ENCODE assay signal across 36 cellular contexts in genomic region chr6:150445486-150445885, GRCh38.
"Had no signal": no experiment of that assay in that cellular context is flagged by ENCODE, and none has a peak within 500 bp of the region (broad histone marks: within the 10 kb centered on the region; RNA-seq: fewer than 3 reads in every experiment).

No MANE protein-coding gene starts in this region.

- DNase-seq: Karpas-422, Kasumi-1, MG63, MM.1S, MV-4-11, NCI-H1048, NCI-H1092, NCI-H1092 treated with DMSO at 0.1 percent for 48 hours, NCI-H1105, NCI-H1105 treated with DMSO at 0.1 percent for 48 hours, NCI-H1417, NCI-H1417 treated with DMSO at 0.1 percent for 48 hours, NCI-H1436, NCI-H1436 treated with DMSO at 0.1 percent for 48 hours, NCI-H146, NCI-H1694, NCI-H1694 treated with DMSO at 0.1 percent for 48 hours, NCI-H187, NCI-H187 treated with DMSO at 0.1 percent for 48 hours, NCI-H1930, NCI-H2029, NCI-H2029 treated with DMSO at 0.1 percent for 48 hours, NCI-H2081, NCI-H2081 treated with DMSO at 0.1 percent for 48 hours, NCI-H2107, NCI-H2171, NCI-H2171 treated with DMSO at 0.1 percent for 48 hours, NCI-H2227 treated with DMSO at 0.1 percent for 48 hours, NCI-H226, NCI-H345, NCI-H446, NCI-H446 treated with DMSO at 0.1 percent for 48 hours, NCI-H510A, NCI-H510A treated with DMSO at 0.1 percent for 48 hours, NCI-H524, NCI-H524 treated with DMSO at 0.1 percent for 48 hours had no signal

- H3K9me3 ChIP-seq: MG63 had no signal

- H3K4me3 ChIP-seq: MG63 had no signal

- H3K36me3 ChIP-seq: MG63 had no signal
